ENCODE assay signal across 22 cellular contexts in the genomic region with DNA sequence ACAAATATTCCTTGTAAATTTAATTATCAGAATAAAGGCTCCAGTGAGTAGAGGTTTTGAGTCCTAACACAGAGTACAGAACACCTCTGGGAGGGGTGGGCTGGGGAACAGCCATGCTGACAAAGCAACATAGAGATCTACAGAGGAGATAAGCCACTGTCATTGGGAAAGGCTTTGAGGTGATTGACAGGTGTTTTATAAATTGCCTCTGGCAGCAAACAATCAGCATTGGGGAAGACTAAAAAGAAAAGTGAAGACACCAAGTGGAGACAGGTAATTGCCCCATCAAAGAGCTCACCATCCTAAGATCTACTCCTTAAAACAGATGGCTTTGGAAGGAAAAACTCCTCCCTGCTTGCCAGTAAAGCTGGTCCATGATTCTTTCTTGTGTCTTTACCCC.
"Had no signal": no experiment of that assay in that cellular context is flagged by ENCODE, and none has a peak within 500 bp of the region (broad histone marks: within the 10 kb centered on the region; RNA-seq: fewer than 3 reads in every experiment).

No MANE protein-coding gene starts in this region.

- H3K9me3 ChIP-seq: SK-N-SH had no signal

- H3K4me2 ChIP-seq: SK-N-SH had no signal

- H3K36me3 ChIP-seq: SJCRH30 had no signal

- H3K27me3 ChIP-seq: SJCRH30 had no signal

- H3K9ac ChIP-seq: SK-N-SH had no signal

- H3K4me3 ChIP-seq: K562, SJCRH30 had no signal

- ATAC-seq: activated CD4-positive, CD25-positive, alpha-beta regulatory T cell treated with anti-CD3 and anti-CD28 coated beads, Interleukin-2, amount 50 U/mL, for 24 hours; activated CD8-positive, alpha-beta memory T cell treated with anti-CD3 and anti-CD28 coated beads, Interleukin-2, amount 10 ng/mL, durations not matched to agents 7 days and 5 days; activated naive CD8-positive, alpha-beta T cell treated with anti-CD3 and anti-CD28 coated beads, Interleukin-2, amount 50 U/mL, for 24 hours; K562; Panc1 had no signal

- DNase-seq: activated CD4-positive, alpha-beta memory T cell treated with anti-CD3 and anti-CD28 coated beads for 36 hours; activated CD4-positive, alpha-beta T cell treated with anti-CD3 and anti-CD28 coated beads, Interleukin-2, amount 50 U/mL, for 1 hour; activated CD8-positive, alpha-beta memory T cell treated with anti-CD3 and anti-CD28 coated beads, Interleukin-2, amount 10 ng/mL, durations not matched to agents 7 days and 5 days; activated CD8-positive, alpha-beta memory T cell treated with anti-CD3 and anti-CD28 coated beads, Interleukin-2, amount 50 U/mL, for 48 hours; activated effector memory CD4-positive, alpha-beta T cell treated with Interleukin-2 at 50 U/mL for 16 hours; activated naive CD4-positive, alpha-beta T cell treated with anti-CD3 and anti-CD28 coated beads, Interleukin-2, amount 10 ng/mL, durations not matched to agents 7 days and 5 days; activated naive CD8-positive, alpha-beta T cell treated with anti-CD3 and anti-CD28 coated beads, Interleukin-2, amount 50 U/mL, for 24 hours; activated T-cell treated with anti-CD3 and anti-CD28 coated beads, Interleukin-2, amount 50 U/mL, for 48 hours; anterior cingulate cortex; central memory CD4-positive, alpha-beta T cell; NCI-H1092 treated with DMSO at 0.1 percent for 48 hours; NCI-H1417; NCI-H146; NCI-H187 treated with DMSO at 0.1 percent for 48 hours; NCI-H2081 treated with DMSO at 0.1 percent for 48 hours; NCI-H524 treated with DMSO at 0.1 percent for 48 hours; SHP77; SK-N-SH had no signal
